9 cellular contexts compared by ENCODE assay signal in genomic region chr12:121133838-121134237, GRCh38. TPM values are rescaled to one million over a fixed set of nuclear protein-coding genes. Genes with fewer than 3 reads are reported as not detected.
DNase-seq lines count a peak whose midpoint lies in the region; ATAC-seq and TF ChIP-seq lines count a peak whose summit lies in the region.
"Had no signal": no experiment of that assay in that cellular context is flagged by ENCODE, and none has a peak within 500 bp of the region (broad histone marks: within the 10 kb centered on the region; RNA-seq: fewer than 3 reads in every experiment).

No MANE protein-coding gene starts in this region.

- TF ChIP-seq EP300 in transverse colon (IDR thresholded peaks at IDR 0.05; ENCODE audit: low read depth) = no peak

- 78 to 87% methylated on average over 7 of the region's 7 CpGs for WGBS in transverse colon (ENCODE audit: low coverage in 1 of 2), 2 donors

- H3K36me3 ChIP-seq in iPS-18a (ENCODE audit: control insufficient read depth, low read depth, low read length) = no peaks in the 10 kb centered on the region
- H3K36me3 ChIP-seq in transverse colon = no peaks in the 10 kb centered on the region

- H3K4me3 ChIP-seq in iPS-18a (ENCODE audit: low read length) (peak overlapping the region; percentile 67), transverse colon (peak overlapping the region in 1 of 4 donors; percentile 53)

- POLR2A ChIA-PET in activated B cell treated with CpG ODN at 0.5 μM for 24 hours (lab: Charles Lee) = no interaction called here

- H3K27ac Mint-ChIP-seq in activated naive CD4-positive, alpha-beta T cell treated with anti-CD3 and anti-CD28 coated beads for 36 hours = peak overlapping the region; percentile 15
- H3K27ac Mint-ChIP-seq in activated B cell treated with CpG ODN at 0.5 μM for 24 hours = no peak overlapping the region

- H3K27ac ChIP-seq in iPS-18a (ENCODE audit: low read length) (no peak overlapping the region), transverse colon (peak overlapping the region; percentile 73 to 88 (median 82))

- TF ChIP-seq CTCF in activated B cell treated with CpG ODN at 0.5 μM for 24 hours (IDR thresholded peaks at IDR 0.05) = no peak
- TF ChIP-seq CTCF in transverse colon (IDR thresholded peaks at IDR 0.05) = no peak

- no peak for TF ChIP-seq POLR2A in transverse colon (IDR thresholded peaks at IDR 0.05)

- H3K4me3 Mint-ChIP-seq in activated naive CD4-positive, alpha-beta T cell treated with anti-CD3 and anti-CD28 coated beads for 36 hours = peak overlapping the region; percentile 77
- H3K4me3 Mint-ChIP-seq in activated B cell treated with CpG ODN at 0.5 μM for 24 hours = peak overlapping the region; percentile 66

- ATAC-seq in activated B cell treated with CpG ODN at 0.5 μM for 24 hours (ENCODE audit: low read depth) = no peak

- in situ Hi-C loops in transverse colon (cut with MboI; ENCODE audit: low pct_ligation_motif_present in 1 of 4, low pct_unique_long_range_greater_than_20kb in 1 of 4, low sequenced_read_pairs in 3 of 4) = no loop called here

- DNase-seq in activated naive CD4-positive, alpha-beta T cell treated with anti-CD3 and anti-CD28 coated beads for 36 hours = no peak
- no peak for DNase-seq in activated naive CD4-positive, alpha-beta T cell treated with Interleukin-2 at 50 U/mL for 16 hours
- DNase-seq in activated B cell treated with CpG ODN at 0.5 μM for 24 hours = no peak
- DNase-seq in transverse colon = no peak
- no peak for DNase-seq in GDM1 (lab: John Stamatoyannopoulos, UW)
- no peak for DNase-seq in DMS53 (lab: John Stamatoyannopoulos, UW)
- DNase-seq in NCI-H2196 (lab: John Stamatoyannopoulos, UW; ENCODE audit: unreplicated experiment) = no peak

- peaks cover 3% of the 10 kb centered on the region for H3K9me3 Mint-ChIP-seq in activated naive CD4-positive, alpha-beta T cell treated with anti-CD3 and anti-CD28 coated beads for 36 hours
- peaks cover under 1% of the 10 kb centered on the region for H3K9me3 Mint-ChIP-seq in activated B cell treated with CpG ODN at 0.5 μM for 24 hours
- H3K9me3 Mint-ChIP-seq: nephron had no signal

- no peaks in the 10 kb centered on the region for H3K27me3 ChIP-seq in iPS-18a (ENCODE audit: control insufficient read depth, insufficient read depth, low read length)
- no peaks in the 10 kb centered on the region for H3K27me3 ChIP-seq in transverse colon

- H3K4me1 ChIP-seq in iPS-18a (ENCODE audit: control insufficient read depth, low read depth, low read length) (peaks cover 7% of the 10 kb centered on the region), transverse colon (peaks cover 7 to 36% (median 21%) of the 10 kb centered on the region in 4 donors)

- H3K36me3 Mint-ChIP-seq in activated naive CD4-positive, alpha-beta T cell treated with anti-CD3 and anti-CD28 coated beads for 36 hours (ENCODE audit: low read depth) = peaks cover 4% of the 10 kb centered on the region
- H3K36me3 Mint-ChIP-seq in activated B cell treated with CpG ODN at 0.5 μM for 24 hours (ENCODE audit: low read depth) = peaks cover 2% of the 10 kb centered on the region

- H3K4me1 Mint-ChIP-seq in activated naive CD4-positive, alpha-beta T cell treated with anti-CD3 and anti-CD28 coated beads for 36 hours (ENCODE audit: low read depth) = peaks cover 55% of the 10 kb centered on the region
- peaks cover 53% of the 10 kb centered on the region for H3K4me1 Mint-ChIP-seq in activated B cell treated with CpG ODN at 0.5 μM for 24 hours

- H3K9ac ChIP-seq in iPS-18a (ENCODE audit: low read length) = no peak overlapping the region

- no peaks in the 10 kb centered on the region for H3K9me3 ChIP-seq in iPS-18a (ENCODE audit: control insufficient read depth, low read depth, low read length)
- no peaks in the 10 kb centered on the region for H3K9me3 ChIP-seq in transverse colon

- intact Hi-C loops in activated naive CD4-positive, alpha-beta T cell treated with anti-CD3 and anti-CD28 coated beads for 36 hours (cut with micrococcal nuclease) = loop anchor here (1.0 to 10.0 kb wide), 2 partner anchors 10 to 339 kb away; no protein-coding TSS in a partner anchor
- intact Hi-C loops in activated B cell treated with CpG ODN at 0.5 μM for 24 hours (cut with micrococcal nuclease) = no loop called here
- intact Hi-C loops in transverse colon (cut with DNase I; ENCODE audit: low total_unique reads) = loop anchor here (10.0 kb wide), 1 partner anchor 91 kb away; no protein-coding TSS in a partner anchor

- no peaks in the 10 kb centered on the region for H3K27me3 Mint-ChIP-seq in activated naive CD4-positive, alpha-beta T cell treated with anti-CD3 and anti-CD28 coated beads for 36 hours (ENCODE audit: low read depth)
- H3K27me3 Mint-ChIP-seq in activated B cell treated with CpG ODN at 0.5 μM for 24 hours = no peaks in the 10 kb centered on the region

- CTCF ChIA-PET in activated naive CD4-positive, alpha-beta T cell treated with anti-CD3 and anti-CD28 coated beads for 36 hours (lab: Charles Lee) = interaction anchor here (0.6 to 0.7 kb wide), 3 partner anchors 82 to 217 kb away, joined by 3 to 4 read pairs (median 3); no protein-coding TSS in a partner anchor
- CTCF ChIA-PET in activated B cell treated with CpG ODN at 0.5 μM for 24 hours (lab: Charles Lee) = no interaction called here

RNA-seq across cellular contexts. Expression of gene P2RX7, which starts 1.2 kb away (rescaled TPM):
- total RNA-seq in activated naive CD4-positive, alpha-beta T cell treated with anti-CD3 and anti-CD28 coated beads for 36 hours = 1 to 10 TPM; 6.3 to 6.6 TPM
- total RNA-seq in activated B cell treated with CpG ODN at 0.5 μM for 24 hours (2.7 and 5.3 TPM in 2 replicates), transverse colon (1 to 10 TPM in 3 of 4 donors, under 1 TPM in 1; 0.96 to 7.1 (median 5.1) TPM)
